ENCODE assay signal across 19 cellular contexts in the genomic region with DNA sequence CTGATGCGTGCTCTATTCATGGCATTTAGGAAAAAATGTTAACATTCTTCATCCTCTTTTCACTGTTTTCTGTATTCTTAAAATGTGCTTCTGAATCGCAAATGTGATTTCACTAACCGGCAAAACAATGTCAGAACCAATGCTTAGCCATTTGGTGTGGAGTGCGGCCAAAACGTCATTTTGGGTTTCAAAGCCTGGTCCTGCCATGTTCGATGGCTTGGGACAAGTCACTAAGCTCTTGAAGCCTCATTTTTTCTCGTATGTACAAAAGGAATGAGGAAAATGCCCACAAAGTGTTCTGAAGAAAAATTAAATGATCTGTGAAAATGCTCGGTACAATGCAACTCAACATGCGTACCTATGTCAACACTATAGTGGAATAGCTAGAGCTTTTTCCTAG.
DNase-seq lines count a peak whose midpoint lies in the region; ATAC-seq and TF ChIP-seq lines count a peak whose summit lies in the region.
"Had no signal": no experiment of that assay in that cellular context is flagged by ENCODE, and none has a peak within 500 bp of the region (broad histone marks: within the 10 kb centered on the region; RNA-seq: fewer than 3 reads in every experiment).

No MANE protein-coding gene starts in this region.

- no peak overlapping the region for H3K9ac ChIP-seq in HUES6 (ENCODE audit: low read length)
- H3K9ac ChIP-seq: SK-N-SH had no signal

- no peaks in the 10 kb centered on the region for H3K9me3 Mint-ChIP-seq in brain
- H3K9me3 Mint-ChIP-seq: IgD-negative memory B cell had no signal

- H3K4me3 Mint-ChIP-seq in brain = peak overlapping the region in 1 of 5 experiments; percentile 41
- H3K4me3 Mint-ChIP-seq: IgD-negative memory B cell had no signal

- no peak for TF ChIP-seq CTCF in brain (conservative IDR thresholded peaks at IDR 0.05)

- H3K27me3 Mint-ChIP-seq in brain = no peaks in the 10 kb centered on the region
- H3K27me3 Mint-ChIP-seq: IgD-negative memory B cell had no signal

- DNase-seq in globus pallidus (ENCODE audit: low spot score) (peak; percentile 80), substantia nigra (lab: John Stamatoyannopoulos, UW) (peak in 14 of 49 donors; percentile 5 to 57 (median 26)), H4 (ENCODE audit: low spot score) (no peak)
- DNase-seq in activated CD4-positive, alpha-beta T cell treated with anti-CD3 and anti-CD28 coated beads for 48 hours = no peak
- DNase-seq: ACHN, Karpas-422, NCI-H1092, NCI-H146, NCI-H2081, NCI-H524 treated with DMSO at 0.1 percent for 48 hours, RPMI8226, SHP77 treated with DMSO at 0.1 percent for 48 hours, SK-N-SH had no signal

- no peaks in the 10 kb centered on the region for H3K9me3 ChIP-seq in HUES6 (ENCODE audit: control insufficient read depth, insufficient read depth, low read depth, low read length)
- H3K9me3 ChIP-seq: SK-N-SH had no signal

- peaks cover 53% of the 10 kb centered on the region for H3K36me3 ChIP-seq in HUES6 (ENCODE audit: control insufficient read depth, insufficient read depth, low read length)

- no peak overlapping the region for H3K4me3 ChIP-seq in HUES6 (ENCODE audit: low read depth, low read length)

- H3K27me3 ChIP-seq in HUES6 (ENCODE audit: control insufficient read depth, insufficient read depth, low read length) = no peaks in the 10 kb centered on the region

- peak overlapping the region in 3 of 5 experiments; percentile 44 to 65 (median 49) for H3K27ac Mint-ChIP-seq in brain
- H3K27ac Mint-ChIP-seq: IgD-negative memory B cell had no signal

- H3K36me3 Mint-ChIP-seq in brain = peaks cover 41% of the 10 kb centered on the region
- H3K36me3 Mint-ChIP-seq: IgD-negative memory B cell had no signal

- peaks cover 35% of the 10 kb centered on the region for H3K4me1 ChIP-seq in HUES6 (ENCODE audit: control insufficient read depth, insufficient read depth, low read length)

- H3K4me1 Mint-ChIP-seq in brain = peaks cover 58% of the 10 kb centered on the region

- ATAC-seq in HG03457 (IDR thresholded peaks at IDR 0.05; ENCODE audit: unreplicated experiment) (no peak), GM18519 (IDR thresholded peaks at IDR 0.05; ENCODE audit: low FRiP score, unreplicated experiment) (no peak)

- H3K27ac ChIP-seq in HUES6 (ENCODE audit: low read depth, low read length) (0 out of 2 replicates have a peak overlapping the region, but pooled peaks have one; percentile 48), substantia nigra (ENCODE audit: low read depth, low read length, poor library complexity, severe bottlenecking) (peak overlapping the region; percentile 97)
- H3K27ac ChIP-seq: C4-2B had no signal
